10 cellular contexts compared by ENCODE assay signal in genomic region chr5:147481857-147482256, GRCh38. TPM values are rescaled to one million over a fixed set of nuclear protein-coding genes. Genes with fewer than 3 reads are reported as not detected.
DNase-seq lines count a peak whose midpoint lies in the region; ATAC-seq and TF ChIP-seq lines count a peak whose summit lies in the region.
"Had no signal": no experiment of that assay in that cellular context is flagged by ENCODE, and none has a peak within 500 bp of the region (broad histone marks: within the 10 kb centered on the region; RNA-seq: fewer than 3 reads in every experiment).

No MANE protein-coding gene starts in this region.

- intact Hi-C loops in mucosa of descending colon (cut with DNase I, micrococcal nuclease): no loop called here

- no peak overlapping the region for H3K4me2 ChIP-seq in neuronal stem cell (ENCODE audit: insufficient read depth, low read length, poor library complexity, severe bottlenecking)

- no CpG with 5 or more reads among the region's 1 CpG for WGBS in neuronal stem cell (ENCODE audit: extremely low coverage in 2 of 2, insufficient read length in 2 of 2, insufficient replicate concordance in 1 of 2), 2 donors

- H2BK5ac ChIP-seq in neuronal stem cell (ENCODE audit: low read length): no peak overlapping the region

- H2BK15ac ChIP-seq in neuronal stem cell (ENCODE audit: low read length): no peak overlapping the region

- H3K9me3 ChIP-seq in muscle layer of colon (ENCODE audit: low read length): no peaks in the 10 kb centered on the region
- peaks cover 3% of the 10 kb centered on the region in 2 donors for H3K9me3 ChIP-seq in neuronal stem cell (replicated peaks in 1 of 2; ENCODE audit: control insufficient read depth in 2 of 2, insufficient read depth in 1 of 2, low read depth in 1 of 2, low read length in 2 of 2)
- H3K9me3 ChIP-seq in mucosa of descending colon: no peaks in the 10 kb centered on the region

- H3K4me1 ChIP-seq in muscle layer of colon (ENCODE audit: insufficient read depth, low read length): peaks cover 59% of the 10 kb centered on the region
- peaks cover 2 to 5% of the 10 kb centered on the region in 2 donors for H3K4me1 ChIP-seq in neuronal stem cell (ENCODE audit: control insufficient read depth in 2 of 2, insufficient read depth in 1 of 2, low read depth in 1 of 2, low read length in 2 of 2)
- peaks cover 2% of the 10 kb centered on the region for H3K4me1 ChIP-seq in mucosa of descending colon (ENCODE audit: low read depth)

- ATAC-seq in GM18498 (IDR thresholded peaks at IDR 0.05; ENCODE audit: unreplicated experiment): peak; percentile 65
- ATAC-seq in HG02623 (IDR thresholded peaks at IDR 0.05; ENCODE audit: unreplicated experiment): peak; percentile 74
- peak; percentile 13 for ATAC-seq in SK-N-SH treated with all-trans-retinoic acid at 6 μM for 48 hours
- ATAC-seq in mucosa of descending colon: no peak

- H2AK5ac ChIP-seq in neuronal stem cell (ENCODE audit: low read depth, low read length): no peak overlapping the region

- no peak overlapping the region for H3K4ac ChIP-seq in neuronal stem cell (ENCODE audit: low read length)

- H3K9ac ChIP-seq in muscle layer of colon (ENCODE audit: low read length) (no peak overlapping the region), neuronal stem cell (ENCODE audit: low read depth, low read length, poor library complexity) (no peak overlapping the region)

- no peak overlapping the region for H2BK120ac ChIP-seq in neuronal stem cell (ENCODE audit: low read depth, low read length)

- H3K27me3 ChIP-seq in muscle layer of colon (ENCODE audit: control insufficient read depth in 1 of 2, insufficient read depth in 2 of 2, low read length in 2 of 2): no peaks in the 10 kb centered on the region
- H3K27me3 ChIP-seq in neuronal stem cell (ENCODE audit: control insufficient read depth in 3 of 3, insufficient read depth in 3 of 3, low read depth in 1 of 3, low read length in 3 of 3): no peaks in the 10 kb centered on the region
- H3K27me3 ChIP-seq: cardiac muscle cell had no signal

- H3K14ac ChIP-seq in neuronal stem cell (ENCODE audit: low read length): no peak overlapping the region

- no peaks in the 10 kb centered on the region for H3K36me3 ChIP-seq in muscle layer of colon (ENCODE audit: insufficient read depth, low read length)
- H3K36me3 ChIP-seq in neuronal stem cell (replicated peaks in 1 of 2; ENCODE audit: control insufficient read depth in 2 of 2, insufficient read depth in 2 of 2, low read length in 2 of 2): peaks cover 0 to 12% of the 10 kb centered on the region in 2 donors
- no peaks in the 10 kb centered on the region for H3K36me3 ChIP-seq in mucosa of descending colon (ENCODE audit: low read depth)
- H3K36me3 ChIP-seq: cardiac muscle cell had no signal

- H3K4me3 ChIP-seq in muscle layer of colon (ENCODE audit: low read depth in 1 of 2, low read length in 2 of 2): no peak overlapping the region
- no peak overlapping the region for H3K4me3 ChIP-seq in neuronal stem cell (ENCODE audit: low read length in 2 of 2)
- H3K4me3 ChIP-seq in mucosa of descending colon: no peak overlapping the region
- H3K4me3 ChIP-seq: cardiac muscle cell had no signal

- H3K27ac ChIP-seq in muscle layer of colon (ENCODE audit: low read depth, low read length) (peak overlapping the region; percentile 1), neuronal stem cell (replicated peaks; ENCODE audit: low read length) (no peak overlapping the region)
- H3K27ac ChIP-seq: cardiac muscle cell had no signal

- H4K91ac ChIP-seq in neuronal stem cell (ENCODE audit: low read depth, low read length, poor library complexity): no peak overlapping the region

- no peak for DNase-seq in AG08396 (ENCODE audit: low spot score)
- DNase-seq in NCI-H510A treated with DMSO at 0.1 percent for 48 hours (lab: John Stamatoyannopoulos, UW): no peak
- no peak for DNase-seq in neuronal stem cell (ENCODE audit: low spot score)
- DNase-seq in mucosa of descending colon: no peak
- DNase-seq: OCI-M1 had no signal

- no peak for TF ChIP-seq CTCF in mucosa of descending colon (IDR thresholded peaks at IDR 0.05)

- no peak overlapping the region for H2BK12ac ChIP-seq in neuronal stem cell (ENCODE audit: low read length)

- no peak overlapping the region for H3K18ac ChIP-seq in neuronal stem cell (ENCODE audit: low read length)

- no peaks in the 10 kb centered on the region for H3K79me1 ChIP-seq in neuronal stem cell (ENCODE audit: low read depth, low read length)

- H2AFZ ChIP-seq in neuronal stem cell (ENCODE audit: low read length): no peak overlapping the region

- no peak overlapping the region for H4K8ac ChIP-seq in neuronal stem cell (ENCODE audit: low read depth, low read length)

- no peak overlapping the region for H3K23ac ChIP-seq in neuronal stem cell (ENCODE audit: low read depth, low read length, poor library complexity)

TF ChIP-seq in SK-N-SH treated with all-trans-retinoic acid at 6 μM for 48 hours, 23 proteins besides CTCF, POLR2A, EP300 and RAD21:
- no peak for TF ChIP-seq TSHZ2 (CRISPR knock-in tag; IDR thresholded peaks at IDR 0.05)
- TF ChIP-seq RARB (CRISPR knock-in tag; IDR thresholded peaks at IDR 0.05): no peak
- no peak for TF ChIP-seq ZNF565 (CRISPR knock-in tag; conservative IDR thresholded peaks at IDR 0.05; ENCODE audit: low read depth)
- peak; percentile 85 for TF ChIP-seq ISL1 (CRISPR knock-in tag; IDR thresholded peaks at IDR 0.05)
- TF ChIP-seq GLIS3 (CRISPR knock-in tag; IDR thresholded peaks at IDR 0.05): 0 out of 2 replicates have a peak, but pooled peaks have one; percentile 59
- TF ChIP-seq SNAI2 (CRISPR knock-in tag; IDR thresholded peaks at IDR 0.05): 0 out of 2 replicates have a peak, but pooled peaks have one; percentile 44
- no peak for TF ChIP-seq OSR1 (CRISPR knock-in tag; IDR thresholded peaks at IDR 0.05)

RNA-seq across cellular contexts. Expression of gene DPYSL3, which starts 28.0 kb away (rescaled TPM):
- 143 TPM for polyA plus RNA-seq in neuronal stem cell (2013, experiment 1 of 2)
- 143 TPM for polyA plus RNA-seq in neuronal stem cell (2013, experiment 2 of 2)
- 100 to 1,000 TPM in 1 of 3 donors, 10 to 100 TPM in 2; 12.0 to 134 (median 31.1) TPM for total RNA-seq in mucosa of descending colon
